ENCODE assay signal across 20 cellular contexts in genomic region chr5:141388661-141389060, GRCh38. TPM values are rescaled to one million over a fixed set of nuclear protein-coding genes. Genes with fewer than 3 reads are reported as not detected.
DNase-seq lines count a peak whose midpoint lies in the region; ATAC-seq and TF ChIP-seq lines count a peak whose summit lies in the region.
"Had no signal": no experiment of that assay in that cellular context is flagged by ENCODE, and none has a peak within 500 bp of the region (broad histone marks: within the 10 kb centered on the region; RNA-seq: fewer than 3 reads in every experiment).

No MANE protein-coding gene starts in this region.

- no peaks in the 10 kb centered on the region for H3K4me1 Mint-ChIP-seq in activated CD4-positive, alpha-beta T cell treated with anti-CD3 and anti-CD28 coated beads, Interleukin-2, amount 10 ng/mL, durations not matched to agents 24 days and 14 days
- H3K4me1 Mint-ChIP-seq in brain, result peaks cover 35% of the 10 kb centered on the region
- no peaks in the 10 kb centered on the region for H3K4me1 Mint-ChIP-seq in T-helper 17 cell
- H3K4me1 Mint-ChIP-seq: activated CD4-positive, alpha-beta T cell treated with anti-CD3 and anti-CD28 coated beads for 36 hours; H9; nephron progenitor cell had no signal

- H3K36me3 Mint-ChIP-seq in activated CD4-positive, alpha-beta T cell treated with anti-CD3 and anti-CD28 coated beads, Interleukin-2, amount 10 ng/mL, durations not matched to agents 24 days and 14 days (ENCODE audit: low read depth), result peaks cover 3% of the 10 kb centered on the region
- H3K36me3 Mint-ChIP-seq in brain (peaks cover 81% of the 10 kb centered on the region), T-helper 17 cell (ENCODE audit: low read depth) (peaks cover 2% of the 10 kb centered on the region)

- no peaks in the 10 kb centered on the region for H3K36me3 ChIP-seq in psoas muscle (ENCODE audit: insufficient read depth in 1 of 2, low read depth in 1 of 2)
- H3K36me3 ChIP-seq: BLaER1 had no signal

- H3K27me3 ChIP-seq in psoas muscle (ENCODE audit: insufficient read depth in 3 of 3, low read length in 2 of 3), result peaks cover 0 to 38% (median 13%) of the 10 kb centered on the region in 3 donors
- H3K27me3 ChIP-seq in foreskin keratinocyte, result peaks cover 44% of the 10 kb centered on the region
- H3K27me3 ChIP-seq: ascending aorta, BLaER1 had no signal

- no peak overlapping the region for H3K27ac Mint-ChIP-seq in activated CD4-positive, alpha-beta T cell treated with anti-CD3 and anti-CD28 coated beads, Interleukin-2, amount 10 ng/mL, durations not matched to agents 24 days and 14 days
- peak overlapping the region in 1 of 5 experiments; percentile 89 for H3K27ac Mint-ChIP-seq in brain
- H3K27ac Mint-ChIP-seq in T-helper 17 cell, result no peak overlapping the region
- H3K27ac Mint-ChIP-seq: activated CD4-positive, alpha-beta T cell treated with anti-CD3 and anti-CD28 coated beads for 36 hours; H9; nephron progenitor cell had no signal

- TF ChIP-seq CTCF in brain (conservative IDR thresholded peaks at IDR 0.05), result no peak
- no peak for TF ChIP-seq CTCF in psoas muscle (IDR thresholded peaks at IDR 0.05)
- no peak for TF ChIP-seq CTCF in foreskin keratinocyte (conservative IDR thresholded peaks at IDR 0.05)

- ATAC-seq in psoas muscle (no peak), T-helper 17 cell (no peak), foreskin keratinocyte (no peak)
- ATAC-seq: activated CD4-positive, alpha-beta T cell treated with anti-CD3 and anti-CD28 coated beads for 36 hours had no signal

- H3K27ac ChIP-seq in psoas muscle, result no peak overlapping the region
- no peak overlapping the region for H3K27ac ChIP-seq in foreskin keratinocyte
- H3K27ac ChIP-seq: 22Rv1, ascending aorta, BLaER1 had no signal

- H3K27me3 Mint-ChIP-seq in activated CD4-positive, alpha-beta T cell treated with anti-CD3 and anti-CD28 coated beads, Interleukin-2, amount 10 ng/mL, durations not matched to agents 24 days and 14 days, result peaks cover 16% of the 10 kb centered on the region
- H3K27me3 Mint-ChIP-seq in brain, result peaks cover 11% of the 10 kb centered on the region
- peaks cover 49% of the 10 kb centered on the region for H3K27me3 Mint-ChIP-seq in T-helper 17 cell

- peaks cover 30% of the 10 kb centered on the region for H3K9me3 Mint-ChIP-seq in activated CD4-positive, alpha-beta T cell treated with anti-CD3 and anti-CD28 coated beads, Interleukin-2, amount 10 ng/mL, durations not matched to agents 24 days and 14 days
- H3K9me3 Mint-ChIP-seq in brain, result peaks cover 73 to 97% (median 88%) of the 10 kb centered on the region in 5 experiments

- 46 to 57% (median 52%) methylated on average over 10 of the region's 10 CpGs for WGBS in psoas muscle, 3 donors

- H3K4me3 Mint-ChIP-seq in activated CD4-positive, alpha-beta T cell treated with anti-CD3 and anti-CD28 coated beads, Interleukin-2, amount 10 ng/mL, durations not matched to agents 24 days and 14 days, result peak overlapping the region; percentile 8
- H3K4me3 Mint-ChIP-seq in brain, result peak overlapping the region; percentile 39 to 82 (median 73)
- no peak overlapping the region for H3K4me3 Mint-ChIP-seq in T-helper 17 cell
- H3K4me3 Mint-ChIP-seq: activated CD4-positive, alpha-beta T cell treated with anti-CD3 and anti-CD28 coated beads for 36 hours; H9; nephron progenitor cell had no signal

- DNase-seq in activated CD4-positive, alpha-beta T cell treated with anti-CD3 and anti-CD28 coated beads, Interleukin-2, amount 10 ng/mL, durations not matched to agents 24 days and 14 days, result no peak
- DNase-seq in activated CD4-positive, alpha-beta T cell treated with anti-CD3 and anti-CD28 coated beads, Interleukin-2, amount 50 U/mL, for 1 hour, result no peak
- no peak for DNase-seq in psoas muscle
- no peak for DNase-seq in T-helper 17 cell
- DNase-seq in foreskin keratinocyte, result no peak
- DNase-seq: activated CD4-positive, alpha-beta T cell treated with anti-CD3 and anti-CD28 coated beads for 36 hours; activated CD8-positive, alpha-beta memory T cell treated with anti-CD3 and anti-CD28 coated beads, Interleukin-2, amount 50 U/mL, for 4 hours; activated effector memory CD4-positive, alpha-beta T cell treated with anti-CD3 and anti-CD28 coated beads, Interleukin-2, amount 50 U/mL, for 16 hours; Calu3; H9; KG1; NCI-H1048; NCI-H2029 treated with DMSO at 0.1 percent for 48 hours; NCI-H510A treated with DMSO at 0.1 percent for 48 hours; nephron progenitor cell had no signal

- intact Hi-C loops in activated CD4-positive, alpha-beta T cell treated with anti-CD3 and anti-CD28 coated beads, Interleukin-2, amount 10 ng/mL, durations not matched to agents 24 days and 14 days (cut with micrococcal nuclease), result no loop called here
- intact Hi-C loops in psoas muscle (cut with DNase I), result no loop called here

- H3K9me3 ChIP-seq in psoas muscle (no peaks in the 10 kb centered on the region), T-helper 17 cell (ENCODE audit: control insufficient read depth, low read length, poor library complexity, severe bottlenecking) (peaks cover 21% of the 10 kb centered on the region)

- no peaks in the 10 kb centered on the region for H3K4me1 ChIP-seq in psoas muscle
- no peaks in the 10 kb centered on the region for H3K4me1 ChIP-seq in foreskin keratinocyte
- H3K4me1 ChIP-seq: ascending aorta, BLaER1 had no signal

- peak overlapping the region; percentile 31 for H3K4me3 ChIP-seq in psoas muscle
- H3K4me3 ChIP-seq: BLaER1 had no signal

RNA-seq across cellular contexts. Expression of gene PCDHGB4, which starts 1.2 kb away (rescaled TPM):
- total RNA-seq in activated CD4-positive, alpha-beta T cell treated with anti-CD3 and anti-CD28 coated beads, Interleukin-2, amount 10 ng/mL, durations not matched to agents 24 days and 14 days, result 0.21 TPM in 2 replicates
- polyA plus RNA-seq in brain (ENCODE audit: insufficient read depth, low read depth, low replicate concordance) (0.73 TPM), psoas muscle (under 1 TPM; 0.24 to 0.52 (median 0.49) TPM), foreskin keratinocyte (0.12 and 0.25 TPM in 2 replicates)
- total RNA-seq in psoas muscle (1 to 10 TPM in 3 of 4 donors, under 1 TPM in 1; 0.99 to 3.0 (median 2.0) TPM), T-helper 17 cell (under 1 TPM; 0.08 to 0.10 TPM), foreskin keratinocyte (0.32 and 1.4 TPM in 2 replicates)
- total RNA-seq: G401 had no signal

RNA-seq across cellular contexts. Expression of gene PCDHGA8, which starts 3.8 kb away (rescaled TPM):
- total RNA-seq in activated CD4-positive, alpha-beta T cell treated with anti-CD3 and anti-CD28 coated beads, Interleukin-2, amount 10 ng/mL, durations not matched to agents 24 days and 14 days, result 0.02 and 0.09 TPM in 2 replicates
- polyA plus RNA-seq in brain (ENCODE audit: insufficient read depth, low read depth, low replicate concordance) (0.12 TPM), psoas muscle (under 1 TPM; 0.04 to 0.30 (median 0.26) TPM), foreskin keratinocyte (0.02 TPM in 2 replicates)
- total RNA-seq in psoas muscle (1 to 10 TPM in 3 of 4 donors, under 1 TPM in 1; 0.82 to 1.6 (median 1.3) TPM), T-helper 17 cell (under 1 TPM in 1 of 2 donors, not detected in 1; 0.05 TPM), foreskin keratinocyte (0.07 and 0.10 TPM in 2 replicates)
- total RNA-seq: activated CD4-positive, alpha-beta T cell treated with anti-CD3 and anti-CD28 coated beads for 36 hours; G401 had no signal

RNA-seq across cellular contexts. Expression of gene PCDHGA7, which starts 6.1 kb away (rescaled TPM):
- 0.05 and 0.23 TPM in 2 replicates for total RNA-seq in activated CD4-positive, alpha-beta T cell treated with anti-CD3 and anti-CD28 coated beads, Interleukin-2, amount 10 ng/mL, durations not matched to agents 24 days and 14 days
- polyA plus RNA-seq in brain (ENCODE audit: insufficient read depth, low read depth, low replicate concordance), result 0.93 TPM
- total RNA-seq in psoas muscle, result 1 to 10 TPM in 2 of 4 donors, under 1 TPM in 2; 0.97 to 2.2 (median 1.1) TPM
- under 1 TPM; 0.07 to 0.35 (median 0.35) TPM for polyA plus RNA-seq in psoas muscle
- under 1 TPM in 1 of 2 donors, not detected in 1; 0.25 TPM for total RNA-seq in T-helper 17 cell
- under 0.01 and 0.17 TPM in 2 replicates for total RNA-seq in foreskin keratinocyte
- polyA plus RNA-seq in foreskin keratinocyte, result 0.04 TPM in 1 of 2 replicates, not detected in the other
- total RNA-seq: activated CD4-positive, alpha-beta T cell treated with anti-CD3 and anti-CD28 coated beads for 36 hours; G401 had no signal

RNA-seq across cellular contexts. Expression of gene PCDHGB5, which starts 9.1 kb away (rescaled TPM):
- 0.43 and 0.47 TPM in 2 replicates for total RNA-seq in activated CD4-positive, alpha-beta T cell treated with anti-CD3 and anti-CD28 coated beads, Interleukin-2, amount 10 ng/mL, durations not matched to agents 24 days and 14 days
- 4.0 TPM for polyA plus RNA-seq in brain (ENCODE audit: insufficient read depth, low read depth, low replicate concordance)
- 1 to 10 TPM; 2.7 to 5.1 (median 4.0) TPM for total RNA-seq in psoas muscle
- polyA plus RNA-seq in psoas muscle, result 1 to 10 TPM in 1 of 3 donors, under 1 TPM in 2; 0.61 to 1.4 (median 0.95) TPM
- total RNA-seq in T-helper 17 cell, result under 1 TPM; 0.26 to 0.35 TPM
- 0.99 and 3.1 TPM in 2 replicates for total RNA-seq in foreskin keratinocyte
- 0.19 and 0.67 TPM in 2 replicates for polyA plus RNA-seq in foreskin keratinocyte
- total RNA-seq: G401 had no signal

RNA-seq across cellular contexts. Expression of gene PCDHGA9, which starts 13.9 kb away (rescaled TPM):
- total RNA-seq in activated CD4-positive, alpha-beta T cell treated with anti-CD3 and anti-CD28 coated beads, Interleukin-2, amount 10 ng/mL, durations not matched to agents 24 days and 14 days, result 0.33 and 0.44 TPM in 2 replicates
- polyA plus RNA-seq in brain (ENCODE audit: insufficient read depth, low read depth, low replicate concordance), result 3.2 TPM
- total RNA-seq in psoas muscle, result 1 to 10 TPM; 1.5 to 3.5 (median 1.9) TPM
- polyA plus RNA-seq in psoas muscle, result under 1 TPM; 0.11 to 0.42 (median 0.36) TPM
- not detected for total RNA-seq in T-helper 17 cell
- 0.21 and 0.68 TPM in 2 replicates for total RNA-seq in foreskin keratinocyte
- polyA plus RNA-seq in foreskin keratinocyte, result 0.02 and 0.04 TPM in 2 replicates
- total RNA-seq: G401 had no signal
